In the genomic region with DNA sequence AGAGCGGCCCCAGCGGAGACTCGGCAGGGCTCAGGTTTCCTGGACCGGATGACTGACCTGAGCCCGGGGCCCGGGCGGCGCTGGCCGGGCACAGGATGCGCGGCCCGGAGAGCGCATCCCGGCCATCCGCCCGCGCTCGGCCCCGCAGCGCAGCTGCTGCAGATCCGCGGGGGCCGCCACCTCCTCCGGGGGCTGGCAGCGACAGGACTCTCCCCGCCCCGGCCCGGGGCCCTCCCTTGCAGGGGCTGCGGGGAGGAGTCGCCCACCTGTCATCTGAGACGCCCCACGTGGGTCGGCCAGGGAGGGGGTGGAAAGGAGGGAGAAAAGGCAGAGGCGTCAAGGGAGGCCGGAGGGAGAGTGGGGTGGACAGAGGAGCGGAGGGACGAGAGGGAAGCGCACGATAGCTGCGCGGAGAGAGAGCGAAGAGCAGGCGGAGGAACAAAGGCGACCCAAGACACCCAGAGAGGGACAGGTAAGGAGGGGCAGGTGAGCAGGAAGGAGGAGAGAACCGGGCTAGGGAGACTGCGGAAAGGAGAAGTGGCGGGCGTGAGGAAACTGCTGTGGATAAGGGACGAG, we compare ENCODE assay signal across 1 cellular context.
TF ChIP-seq lines count a peak whose summit lies in the region.

No MANE protein-coding gene starts in this region.

TF ChIP-seq in HEK293, 187 proteins besides CTCF, POLR2A, EP300 and RAD21 (continued from another document and continues in another):
- TF ChIP-seq, protein P1, sequence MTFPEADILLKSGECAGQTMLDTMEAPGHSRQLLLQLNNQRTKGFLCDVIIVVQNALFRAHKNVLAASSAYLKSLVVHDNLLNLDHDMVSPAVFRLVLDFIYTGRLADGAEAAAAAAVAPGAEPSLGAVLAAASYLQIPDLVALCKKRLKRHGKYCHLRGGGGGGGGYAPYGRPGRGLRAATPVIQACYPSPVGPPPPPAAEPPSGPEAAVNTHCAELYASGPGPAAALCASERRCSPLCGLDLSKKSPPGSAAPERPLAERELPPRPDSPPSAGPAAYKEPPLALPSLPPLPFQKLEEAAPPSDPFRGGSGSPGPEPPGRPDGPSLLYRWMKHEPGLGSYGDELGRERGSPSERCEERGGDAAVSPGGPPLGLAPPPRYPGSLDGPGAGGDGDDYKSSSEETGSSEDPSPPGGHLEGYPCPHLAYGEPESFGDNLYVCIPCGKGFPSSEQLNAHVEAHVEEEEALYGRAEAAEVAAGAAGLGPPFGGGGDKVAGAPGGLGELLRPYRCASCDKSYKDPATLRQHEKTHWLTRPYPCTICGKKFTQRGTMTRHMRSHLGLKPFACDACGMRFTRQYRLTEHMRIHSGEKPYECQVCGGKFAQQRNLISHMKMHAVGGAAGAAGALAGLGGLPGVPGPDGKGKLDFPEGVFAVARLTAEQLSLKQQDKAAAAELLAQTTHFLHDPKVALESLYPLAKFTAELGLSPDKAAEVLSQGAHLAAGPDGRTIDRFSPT (tag by site-specific recombination; IDR thresholded peaks at IDR 0.05), result peak; percentile 71; the same call in 1 of the 2 replicates
- TF ChIP-seq ZNF335 (tag by site-specific recombination; conservative IDR thresholded peaks at IDR 0.05), result peak; percentile 100
- TF ChIP-seq KLF16 (tag by site-specific recombination; IDR thresholded peaks at IDR 0.05), result peak; percentile 98
- no peak for TF ChIP-seq ZNF510 (tag by site-specific recombination; IDR thresholded peaks at IDR 0.05; ENCODE audit: insufficient replicate concordance)
- TF ChIP-seq ZNF514 (tag by site-specific recombination; IDR thresholded peaks at IDR 0.05), result no peak
- TF ChIP-seq, protein P2, sequence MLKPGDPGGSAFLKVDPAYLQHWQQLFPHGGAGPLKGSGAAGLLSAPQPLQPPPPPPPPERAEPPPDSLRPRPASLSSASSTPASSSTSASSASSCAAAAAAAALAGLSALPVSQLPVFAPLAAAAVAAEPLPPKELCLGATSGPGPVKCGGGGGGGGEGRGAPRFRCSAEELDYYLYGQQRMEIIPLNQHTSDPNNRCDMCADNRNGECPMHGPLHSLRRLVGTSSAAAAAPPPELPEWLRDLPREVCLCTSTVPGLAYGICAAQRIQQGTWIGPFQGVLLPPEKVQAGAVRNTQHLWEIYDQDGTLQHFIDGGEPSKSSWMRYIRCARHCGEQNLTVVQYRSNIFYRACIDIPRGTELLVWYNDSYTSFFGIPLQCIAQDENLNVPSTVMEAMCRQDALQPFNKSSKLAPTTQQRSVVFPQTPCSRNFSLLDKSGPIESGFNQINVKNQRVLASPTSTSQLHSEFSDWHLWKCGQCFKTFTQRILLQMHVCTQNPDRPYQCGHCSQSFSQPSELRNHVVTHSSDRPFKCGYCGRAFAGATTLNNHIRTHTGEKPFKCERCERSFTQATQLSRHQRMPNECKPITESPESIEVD (tag by site-specific recombination; IDR thresholded peaks at IDR 0.05), result no peak
- no peak for TF ChIP-seq HOXD13 (CRISPR knock-in tag; IDR thresholded peaks at IDR 0.05; ENCODE audit: borderline replicate concordance)
- TF ChIP-seq ZNF626 (tag by site-specific recombination; IDR thresholded peaks at IDR 0.05), result no peak
- no peak for TF ChIP-seq ZNF211 (tag by site-specific recombination; IDR thresholded peaks at IDR 0.05; ENCODE audit: low read depth)
- peak; percentile 81 for TF ChIP-seq REPIN1 (tag by site-specific recombination; IDR thresholded peaks at IDR 0.05; ENCODE audit: low read depth)
- 0 out of 2 replicates have a peak, but pooled peaks have one; percentile 28 for TF ChIP-seq ZNF548 (tag by site-specific recombination; IDR thresholded peaks at IDR 0.05)
- no peak for TF ChIP-seq ZNF529 (tag by site-specific recombination; IDR thresholded peaks at IDR 0.05; ENCODE audit: insufficient replicate concordance)
- no peak for TF ChIP-seq ZNF837 (tag by site-specific recombination; IDR thresholded peaks at IDR 0.05)
- peak; percentile 88 for TF ChIP-seq ZNF785 (tag by site-specific recombination; IDR thresholded peaks at IDR 0.05)
- peak; percentile 94 for TF ChIP-seq ZBTB20 (tag by site-specific recombination; IDR thresholded peaks at IDR 0.05)
- TF ChIP-seq ZNF175 (tag by site-specific recombination; IDR thresholded peaks at IDR 0.05), result no peak
- TF ChIP-seq, protein P3, sequence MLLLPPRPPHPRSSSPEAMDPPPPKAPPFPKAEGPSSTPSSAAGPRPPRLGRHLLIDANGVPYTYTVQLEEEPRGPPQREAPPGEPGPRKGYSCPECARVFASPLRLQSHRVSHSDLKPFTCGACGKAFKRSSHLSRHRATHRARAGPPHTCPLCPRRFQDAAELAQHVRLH (tag by site-specific recombination; IDR thresholded peaks at IDR 0.05), result no peak; the same call in 1 of the 2 replicates
- TF ChIP-seq ZNF341 (tag by site-specific recombination; IDR thresholded peaks at IDR 0.05; ENCODE audit: low read depth), result peak; percentile 100
- TF ChIP-seq ZNF184 (tag by site-specific recombination; IDR thresholded peaks at IDR 0.05), result peak; percentile 43; the same call in 1 of the 2 replicates
- no peak for TF ChIP-seq ZNF354C (tag by site-specific recombination; IDR thresholded peaks at IDR 0.05; ENCODE audit: borderline replicate concordance, low read depth)
- TF ChIP-seq ZNF610 (tag by site-specific recombination; IDR thresholded peaks at IDR 0.05; ENCODE audit: borderline replicate concordance), result peak; percentile 93
- TF ChIP-seq KLF10 (tag by site-specific recombination; IDR thresholded peaks at IDR 0.05), result peak; percentile 50; the same call in 1 of the 2 replicates
- TF ChIP-seq, protein P4, sequence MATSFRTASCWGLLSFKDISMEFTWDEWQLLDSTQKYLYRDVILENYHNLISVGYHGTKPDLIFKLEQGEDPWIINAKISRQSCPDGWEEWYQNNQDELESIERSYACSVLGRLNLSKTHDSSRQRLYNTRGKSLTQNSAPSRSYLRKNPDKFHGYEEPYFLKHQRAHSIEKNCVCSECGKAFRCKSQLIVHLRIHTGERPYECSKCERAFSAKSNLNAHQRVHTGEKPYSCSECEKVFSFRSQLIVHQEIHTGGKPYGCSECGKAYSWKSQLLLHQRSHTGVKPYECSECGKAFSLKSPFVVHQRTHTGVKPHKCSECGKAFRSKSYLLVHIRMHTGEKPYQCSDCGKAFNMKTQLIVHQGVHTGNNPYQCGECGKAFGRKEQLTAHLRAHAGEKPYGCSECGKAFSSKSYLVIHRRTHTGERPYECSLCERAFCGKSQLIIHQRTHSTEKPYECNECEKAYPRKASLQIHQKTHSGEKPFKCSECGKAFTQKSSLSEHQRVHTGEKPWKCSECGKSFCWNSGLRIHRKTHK (tag by site-specific recombination; IDR thresholded peaks at IDR 0.05), result no peak
- TF ChIP-seq OVOL3 (tag by site-specific recombination; IDR thresholded peaks at IDR 0.05), result peak; percentile 47; the same call in 1 of the 2 replicates
- TF ChIP-seq ZNF670 (tag by site-specific recombination; IDR thresholded peaks at IDR 0.05; ENCODE audit: low read depth), result no peak
- TF ChIP-seq KLF8 (tag by site-specific recombination; IDR thresholded peaks at IDR 0.05), result peak; percentile 98
- TF ChIP-seq ZNF202 (tag by site-specific recombination; IDR thresholded peaks at IDR 0.05; ENCODE audit: borderline replicate concordance), result no peak
- no peak for TF ChIP-seq ZNF654 (tag by site-specific recombination; IDR thresholded peaks at IDR 0.05; ENCODE audit: low read depth)
- peak; percentile 91 for TF ChIP-seq SP3 (tag by site-specific recombination; IDR thresholded peaks at IDR 0.05)
- peak; percentile 8; the same call in 1 of the 2 replicates for TF ChIP-seq OSR2 (tag by site-specific recombination; IDR thresholded peaks at IDR 0.05)
- TF ChIP-seq GLI2 (tag by site-specific recombination; IDR thresholded peaks at IDR 0.05; ENCODE audit: borderline replicate concordance, low read depth), result no peak
- TF ChIP-seq MEIS1 (CRISPR knock-in tag; IDR thresholded peaks at IDR 0.05; ENCODE audit: borderline replicate concordance), result no peak
- TF ChIP-seq ZSCAN23 (tag by site-specific recombination; IDR thresholded peaks at IDR 0.05), result peak; percentile 96
- peak; percentile 5; the same call in 1 of the 2 replicates for TF ChIP-seq ZNF266 (tag by site-specific recombination; IDR thresholded peaks at IDR 0.05; ENCODE audit: low read depth)
- TF ChIP-seq ZNF433 (tag by site-specific recombination; IDR thresholded peaks at IDR 0.05; ENCODE audit: low read depth), result no peak
- TF ChIP-seq, protein P5, sequence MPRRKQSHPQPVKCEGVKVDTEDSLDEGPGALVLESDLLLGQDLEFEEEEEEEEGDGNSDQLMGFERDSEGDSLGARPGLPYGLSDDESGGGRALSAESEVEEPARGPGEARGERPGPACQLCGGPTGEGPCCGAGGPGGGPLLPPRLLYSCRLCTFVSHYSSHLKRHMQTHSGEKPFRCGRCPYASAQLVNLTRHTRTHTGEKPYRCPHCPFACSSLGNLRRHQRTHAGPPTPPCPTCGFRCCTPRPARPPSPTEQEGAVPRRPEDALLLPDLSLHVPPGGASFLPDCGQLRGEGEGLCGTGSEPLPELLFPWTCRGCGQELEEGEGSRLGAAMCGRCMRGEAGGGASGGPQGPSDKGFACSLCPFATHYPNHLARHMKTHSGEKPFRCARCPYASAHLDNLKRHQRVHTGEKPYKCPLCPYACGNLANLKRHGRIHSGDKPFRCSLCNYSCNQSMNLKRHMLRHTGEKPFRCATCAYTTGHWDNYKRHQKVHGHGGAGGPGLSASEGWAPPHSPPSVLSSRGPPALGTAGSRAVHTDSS (tag by site-specific recombination; IDR thresholded peaks at IDR 0.05), result no peak; the same call in 1 of the 2 replicates
- peak; percentile 85 for TF ChIP-seq SP2 (tag by site-specific recombination; IDR thresholded peaks at IDR 0.05)
- TF ChIP-seq ZNF76 (tag by site-specific recombination; IDR thresholded peaks at IDR 0.05; ENCODE audit: borderline replicate concordance, low read depth), result peak; percentile 55
- peak; percentile 98 for TF ChIP-seq ZNF324 (tag by site-specific recombination; IDR thresholded peaks at IDR 0.05)
- peak; percentile 100 for TF ChIP-seq ZFP69B (tag by site-specific recombination; IDR thresholded peaks at IDR 0.05)
- TF ChIP-seq, protein P6, sequence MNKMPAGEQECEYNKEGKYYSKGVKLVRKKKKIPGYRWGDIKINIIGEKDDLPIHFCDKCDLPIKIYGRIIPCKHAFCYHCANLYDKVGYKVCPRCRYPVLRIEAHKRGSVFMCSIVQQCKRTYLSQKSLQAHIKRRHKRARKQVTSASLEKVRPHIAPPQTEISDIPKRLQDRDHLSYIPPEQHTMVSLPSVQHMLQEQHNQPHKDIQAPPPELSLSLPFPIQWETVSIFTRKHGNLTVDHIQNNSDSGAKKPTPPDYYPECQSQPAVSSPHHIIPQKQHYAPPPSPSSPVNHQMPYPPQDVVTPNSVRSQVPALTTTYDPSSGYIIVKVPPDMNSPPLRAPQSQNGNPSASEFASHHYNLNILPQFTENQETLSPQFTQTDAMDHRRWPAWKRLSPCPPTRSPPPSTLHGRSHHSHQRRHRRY (tag by site-specific recombination; IDR thresholded peaks at IDR 0.05), result peak; percentile 92; the same call in 1 of the 2 replicates
- peak; percentile 45; the same call in 1 of the 2 replicates for TF ChIP-seq KLF9 (tag by site-specific recombination; IDR thresholded peaks at IDR 0.05; ENCODE audit: low read depth)
- peak; percentile 94; the same call in 1 of the 2 replicates for TF ChIP-seq ZNF140 (tag by site-specific recombination; IDR thresholded peaks at IDR 0.05)
- TF ChIP-seq ZNF792 (tag by site-specific recombination; IDR thresholded peaks at IDR 0.05), result no peak
- TF ChIP-seq RBAK (tag by site-specific recombination; IDR thresholded peaks at IDR 0.05), result no peak
- TF ChIP-seq ZNF239 (tag by site-specific recombination; IDR thresholded peaks at IDR 0.05), result peak; percentile 82
- TF ChIP-seq ZNF623 (tag by site-specific recombination; IDR thresholded peaks at IDR 0.05), result no peak
- peak; percentile 92; the same call in 1 of the 2 replicates for TF ChIP-seq ZNF280D (tag by site-specific recombination; IDR thresholded peaks at IDR 0.05)
- TF ChIP-seq ZNF426 (tag by site-specific recombination; IDR thresholded peaks at IDR 0.05), result no peak
- TF ChIP-seq, protein P7, sequence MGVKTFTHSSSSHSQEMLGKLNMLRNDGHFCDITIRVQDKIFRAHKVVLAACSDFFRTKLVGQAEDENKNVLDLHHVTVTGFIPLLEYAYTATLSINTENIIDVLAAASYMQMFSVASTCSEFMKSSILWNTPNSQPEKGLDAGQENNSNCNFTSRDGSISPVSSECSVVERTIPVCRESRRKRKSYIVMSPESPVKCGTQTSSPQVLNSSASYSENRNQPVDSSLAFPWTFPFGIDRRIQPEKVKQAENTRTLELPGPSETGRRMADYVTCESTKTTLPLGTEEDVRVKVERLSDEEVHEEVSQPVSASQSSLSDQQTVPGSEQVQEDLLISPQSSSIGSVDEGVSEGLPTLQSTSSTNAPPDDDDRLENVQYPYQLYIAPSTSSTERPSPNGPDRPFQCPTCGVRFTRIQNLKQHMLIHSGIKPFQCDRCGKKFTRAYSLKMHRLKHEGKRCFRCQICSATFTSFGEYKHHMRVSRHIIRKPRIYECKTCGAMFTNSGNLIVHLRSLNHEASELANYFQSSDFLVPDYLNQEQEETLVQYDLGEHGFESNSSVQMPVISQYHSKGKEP (tag by site-specific recombination; IDR thresholded peaks at IDR 0.05), result peak; percentile 72
- peak; percentile 99 for TF ChIP-seq EGR2 (tag by site-specific recombination; IDR thresholded peaks at IDR 0.05; ENCODE audit: low read depth)
- TF ChIP-seq ZSCAN18 (tag by site-specific recombination; IDR thresholded peaks at IDR 0.05), result peak; percentile 95
